ENCODE assay signal across 14 cellular contexts in the genomic region with DNA sequence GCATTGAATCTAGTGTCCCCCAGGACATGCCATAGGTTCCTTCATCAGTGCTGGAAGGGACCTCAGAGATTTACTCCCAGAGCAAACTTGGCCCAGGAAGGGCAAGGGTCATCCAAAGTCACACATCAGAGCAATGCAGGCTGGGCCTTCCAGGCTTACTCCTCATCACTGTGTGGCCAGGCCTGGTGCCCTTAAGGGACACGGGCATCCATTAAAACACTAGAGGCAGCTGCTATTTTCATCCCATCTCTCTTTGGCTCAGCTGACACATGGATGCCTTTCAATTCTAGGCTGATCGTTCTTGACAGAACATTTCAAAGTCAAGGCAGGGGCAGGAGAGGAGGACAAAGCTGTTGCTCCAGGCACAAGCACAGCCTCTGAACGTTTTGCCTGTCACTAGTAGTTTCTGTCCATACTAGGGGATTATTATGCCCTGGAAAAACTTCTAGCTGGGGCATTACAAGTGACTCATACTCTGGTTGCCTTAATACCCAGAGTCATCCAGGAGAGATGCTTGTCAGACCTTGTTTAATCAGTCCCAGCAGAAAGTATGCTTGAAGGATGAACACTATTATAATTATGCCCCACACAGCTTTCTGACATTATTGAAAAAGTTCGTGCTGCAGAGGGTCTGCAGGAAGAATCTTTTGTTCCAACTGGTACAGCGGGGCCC.
A peak's percentile ranks its signal among the peaks of the same experiment; 100 is the strongest.
DNase-seq lines count a peak whose midpoint lies in the region; ATAC-seq and TF ChIP-seq lines count a peak whose summit lies in the region.
"Had no signal": no experiment of that assay in that cellular context is flagged by ENCODE, and none has a peak within 500 bp of the region (broad histone marks: within the 10 kb centered on the region; RNA-seq: fewer than 3 reads in every experiment).

No MANE protein-coding gene starts in this region.

- DNase-seq in Right ventricle myocardium superior (no peak), right atrium auricular region (ENCODE audit: low spot score) (no peak), epithelial cell of esophagus (ENCODE audit: low read depth) (peak; percentile 57), islet precursor cell (peak; percentile 36), amniotic stem cell (lab: John Stamatoyannopoulos, UW) (no peak)
- DNase-seq in activated CD4-positive, alpha-beta T cell treated with anti-CD3 and anti-CD28 coated beads, Interleukin-2, amount 10 ng/mL, durations not matched to agents 7 days and 5 days = no peak
- DNase-seq in activated CD4-positive, alpha-beta T cell treated with anti-CD3 and anti-CD28 coated beads, Interleukin-2, amount 50 U/mL, for 4 hours = no peak
- DNase-seq: CD8-positive, alpha-beta memory T cell; DMS79; NCI-H187 treated with DMSO at 0.1 percent for 48 hours; NCI-H345; NCI-H526 treated with DMSO at 0.1 percent for 48 hours had no signal

- H3K27ac Mint-ChIP-seq in activated CD4-positive, alpha-beta T cell treated with anti-CD3 and anti-CD28 coated beads, Interleukin-2, amount 10 ng/mL, durations not matched to agents 7 days and 5 days = no peak overlapping the region
- H3K27ac Mint-ChIP-seq in stimulated activated memory B cell treated with anti-CD40 and anti-IgM and Interleukin-4, amounts not matched to agents 10 μg/mL and 1 μg/mL and 100 μg/mL, for 72 hours = no peak overlapping the region
- H3K27ac Mint-ChIP-seq: CD8-positive, alpha-beta memory T cell had no signal

- ATAC-seq in Right ventricle myocardium superior (ENCODE audit: poor library complexity) = peak; percentile 28
- no peak for ATAC-seq in stimulated activated memory B cell treated with anti-CD40 and anti-IgM and Interleukin-4, amounts not matched to agents 10 μg/mL and 1 μg/mL and 100 μg/mL, for 72 hours

- no peaks in the 10 kb centered on the region for H3K36me3 Mint-ChIP-seq in activated CD4-positive, alpha-beta T cell treated with anti-CD3 and anti-CD28 coated beads, Interleukin-2, amount 10 ng/mL, durations not matched to agents 7 days and 5 days (ENCODE audit: low read depth)
- no peaks in the 10 kb centered on the region for H3K36me3 Mint-ChIP-seq in stimulated activated memory B cell treated with anti-CD40 and anti-IgM and Interleukin-4, amounts not matched to agents 10 μg/mL and 1 μg/mL and 100 μg/mL, for 72 hours
- H3K36me3 Mint-ChIP-seq: CD8-positive, alpha-beta memory T cell had no signal

- no peaks in the 10 kb centered on the region for H3K9me3 ChIP-seq in right atrium auricular region

- TF ChIP-seq CTCF in right atrium auricular region (IDR thresholded peaks at IDR 0.05) (no peak), epithelial cell of esophagus (IDR thresholded peaks at IDR 0.05; ENCODE audit: insufficient read depth, low read depth, low read length, missing control alignments) (no peak)

- no peaks in the 10 kb centered on the region for H3K27me3 ChIP-seq in right atrium auricular region

- no peaks in the 10 kb centered on the region for H3K9me3 Mint-ChIP-seq in activated CD4-positive, alpha-beta T cell treated with anti-CD3 and anti-CD28 coated beads, Interleukin-2, amount 10 ng/mL, durations not matched to agents 7 days and 5 days
- H3K9me3 Mint-ChIP-seq in stimulated activated memory B cell treated with anti-CD40 and anti-IgM and Interleukin-4, amounts not matched to agents 10 μg/mL and 1 μg/mL and 100 μg/mL, for 72 hours = no peaks in the 10 kb centered on the region

- no peaks in the 10 kb centered on the region for H3K36me3 ChIP-seq in right atrium auricular region

- no peaks in the 10 kb centered on the region for H3K4me1 Mint-ChIP-seq in activated CD4-positive, alpha-beta T cell treated with anti-CD3 and anti-CD28 coated beads, Interleukin-2, amount 10 ng/mL, durations not matched to agents 7 days and 5 days
- peaks cover 7% of the 10 kb centered on the region for H3K4me1 Mint-ChIP-seq in stimulated activated memory B cell treated with anti-CD40 and anti-IgM and Interleukin-4, amounts not matched to agents 10 μg/mL and 1 μg/mL and 100 μg/mL, for 72 hours
- H3K4me1 Mint-ChIP-seq: CD8-positive, alpha-beta memory T cell had no signal

- CTCF ChIA-PET in activated CD4-positive, alpha-beta T cell treated with anti-CD3 and anti-CD28 coated beads, Interleukin-2, amount 10 ng/mL, durations not matched to agents 7 days and 5 days (lab: Charles Lee) = no interaction called here

- intact Hi-C loops in Right ventricle myocardium superior (cut with DNase I) = no loop called here

- H3K4me3 Mint-ChIP-seq in activated CD4-positive, alpha-beta T cell treated with anti-CD3 and anti-CD28 coated beads, Interleukin-2, amount 10 ng/mL, durations not matched to agents 7 days and 5 days = no peak overlapping the region
- H3K4me3 Mint-ChIP-seq in stimulated activated memory B cell treated with anti-CD40 and anti-IgM and Interleukin-4, amounts not matched to agents 10 μg/mL and 1 μg/mL and 100 μg/mL, for 72 hours = no peak overlapping the region
- H3K4me3 Mint-ChIP-seq: CD8-positive, alpha-beta memory T cell had no signal

- POLR2A ChIA-PET in activated CD4-positive, alpha-beta T cell treated with anti-CD3 and anti-CD28 coated beads, Interleukin-2, amount 10 ng/mL, durations not matched to agents 7 days and 5 days (lab: Charles Lee) = no interaction called here

- H3K27me3 Mint-ChIP-seq in activated CD4-positive, alpha-beta T cell treated with anti-CD3 and anti-CD28 coated beads, Interleukin-2, amount 10 ng/mL, durations not matched to agents 7 days and 5 days = no peaks in the 10 kb centered on the region
- H3K27me3 Mint-ChIP-seq in stimulated activated memory B cell treated with anti-CD40 and anti-IgM and Interleukin-4, amounts not matched to agents 10 μg/mL and 1 μg/mL and 100 μg/mL, for 72 hours = no peaks in the 10 kb centered on the region

- H3K4me1 ChIP-seq in right atrium auricular region = peaks cover 0 to 11% of the 10 kb centered on the region in 2 donors

- H3K4me3 ChIP-seq in right atrium auricular region = no peak overlapping the region
- H3K4me3 ChIP-seq in epithelial cell of esophagus (ENCODE audit: low read length) = no peak overlapping the region

- H3K27ac ChIP-seq in right atrium auricular region = no peak overlapping the region
- H3K27ac ChIP-seq: HL-60 had no signal

Comparison
In these comparisons a context has a peak if more than half of its experiments do, and no peak if none do; other contexts are left out.
1. DNase-seq: peak in epithelial cell of esophagus (single experiment) and islet precursor cell (single experiment); none in Right ventricle myocardium superior (single experiment), right atrium auricular region (single experiment), activated CD4-positive, alpha-beta T cell treated with anti-CD3 and anti-CD28 coated beads, Interleukin-2, amount 10 ng/mL, durations not matched to agents 7 days and 5 days (single experiment), amniotic stem cell (single experiment) and activated CD4-positive, alpha-beta T cell treated with anti-CD3 and anti-CD28 coated beads, Interleukin-2, amount 50 U/mL, for 4 hours (0 of 2).